In genomic region chr11:16846305-16846704, GRCh38 we compare ENCODE assay signal across 27 cellular contexts.
DNase-seq lines count a peak whose midpoint lies in the region; ATAC-seq, FAIRE-seq and TF ChIP-seq lines count a peak whose summit lies in the region.
"Had no signal": no experiment of that assay in that cellular context is flagged by ENCODE, and none has a peak within 500 bp of the region (broad histone marks: within the 10 kb centered on the region; RNA-seq: fewer than 3 reads in every experiment).

No MANE protein-coding gene starts in this region.

- SMC1A ChIA-PET in GM12878 (lab: Charles Lee; ENCODE audit: uncharacterized antibody, unreplicated experiment): no interaction called here

- no peak for TF ChIP-seq CTCF in GM12878 (IDR thresholded peaks at IDR 0.05 in 2 of 3, conservative IDR thresholded peaks at IDR 0.05 in 1 of 3; ENCODE audit: control insufficient read depth in 2 of 3, extremely low read depth in 1 of 3, insufficient read depth in 1 of 3, low read depth in 3 of 3, low read length in 3 of 3)
- no peak for TF ChIP-seq CTCF in HepG2 (CRISPR knock-in tag; IDR thresholded peaks at IDR 0.05)

- in situ Hi-C loops in GM12878 (cut with MboI): no loop called here
- in situ Hi-C loops in HepG2 (cut with HindIII; ENCODE audit: extremely low pct_ligation_motif_present, low pct_unique_long_range_greater_than_20kb): no loop called here

- peak; percentile 30 for ATAC-seq in GM19468 (IDR thresholded peaks at IDR 0.05; ENCODE audit: extremely low read depth, unreplicated experiment)
- no peak for ATAC-seq in GM12878
- ATAC-seq in HepG2: no peak
- ATAC-seq in GM19467 (IDR thresholded peaks at IDR 0.05; ENCODE audit: unreplicated experiment): no peak
- no peak for ATAC-seq in left ventricle myocardium superior
- ATAC-seq: CD8-positive, alpha-beta T cell; foreskin keratinocyte; heart left ventricle; naive thymus-derived CD8-positive, alpha-beta T cell; stimulated activated naive B cell treated with anti-CD40 and anti-IgM and Interleukin-4, amounts not matched to agents 10 μg/mL and 1 μg/mL and 100 μg/mL, for 72 hours had no signal

- H3K9me3 ChIP-seq in Karpas-422 (ENCODE audit: low read length) (no peaks in the 10 kb centered on the region), GM12878 (replicated peaks; ENCODE audit: control insufficient read depth, insufficient read depth, low read length) (no peaks in the 10 kb centered on the region), HepG2 (ENCODE audit: low read length) (no peaks in the 10 kb centered on the region)
- H3K9me3 ChIP-seq: heart left ventricle, prostate gland had no signal

- H3K9me2 ChIP-seq in Karpas-422 (replicated peaks; ENCODE audit: insufficient read depth, low read length): no peaks in the 10 kb centered on the region

- H3K27me3 ChIP-seq in Karpas-422 (ENCODE audit: low read length) (no peaks in the 10 kb centered on the region), GM12878 (replicated peaks in 1 of 2; ENCODE audit: control insufficient read depth in 2 of 2, insufficient read depth in 2 of 2, low read length in 1 of 2) (no peaks in the 10 kb centered on the region), HepG2 (ENCODE audit: control insufficient read depth in 1 of 2, insufficient read depth in 2 of 2, low read length in 2 of 2) (no peaks in the 10 kb centered on the region)
- H3K27me3 ChIP-seq: heart left ventricle had no signal

- H3K4me1 ChIP-seq in Karpas-422 (ENCODE audit: low read length) (peaks cover 12% of the 10 kb centered on the region), GM12878 (ENCODE audit: control insufficient read depth, insufficient read depth, low read length) (no peaks in the 10 kb centered on the region), HepG2 (ENCODE audit: insufficient read depth, low read length) (no peaks in the 10 kb centered on the region)
- H3K4me1 ChIP-seq: foreskin keratinocyte, prostate gland had no signal

- DNase-seq in Karpas-422 (peak; percentile 45), GM12878 (ENCODE audit: low read depth, low spot score) (no peak), HepG2 (ENCODE audit: low spot score) (no peak), NCI-H146 (lab: John Stamatoyannopoulos, UW) (no peak), left ventricle myocardium superior (no peak), SIG-M5 (lab: John Stamatoyannopoulos, UW) (no peak)
- DNase-seq: activated naive CD8-positive, alpha-beta T cell treated with anti-CD3 and anti-CD28 coated beads, Interleukin-2, amount 10 ng/mL, durations not matched to agents 7 days and 5 days; CD8-positive, alpha-beta T cell; central memory CD4-positive, alpha-beta T cell; DMS 273 treated with DMSO at 0.1 percent for 48 hours; EL; endodermal cell; foreskin keratinocyte; heart left ventricle; naive thymus-derived CD8-positive, alpha-beta T cell; NCI-H1417 treated with DMSO at 0.1 percent for 48 hours; NCI-H2081; NCI-H524 treated with DMSO at 0.1 percent for 48 hours; PC-9; stimulated activated CD4-positive, alpha-beta T cell treated with anti-CD3 and anti-CD28 coated beads, Interleukin-15, amount 100 ng/mL, for 24 hours; stimulated activated naive B cell treated with anti-CD40 and anti-IgM and Interleukin-4, amounts not matched to agents 10 μg/mL and 1 μg/mL and 100 μg/mL, for 72 hours; substantia nigra had no signal

- no TSS peak for BruUV-seq in GM12878 (replicated peaks; lab: Mats Ljungman, UMichigan)
- no TSS peak for BruUV-seq in HepG2 (replicated peaks; lab: Mats Ljungman, UMichigan)

- TF ChIP-seq EP300 in GM12878 (IDR thresholded peaks at IDR 0.05; ENCODE audit: borderline replicate concordance in 1 of 2, control insufficient read depth in 1 of 2, low read depth in 2 of 2, low read length in 2 of 2) (no peak), HepG2 (IDR thresholded peaks at IDR 0.05; ENCODE audit: low read depth in 2 of 2, low read length in 2 of 2) (no peak), HepG2 (CRISPR knock-in tag; IDR thresholded peaks at IDR 0.05; ENCODE audit: borderline replicate concordance) (no peak)

- H2AFZ ChIP-seq in Karpas-422 (ENCODE audit: low read length) (peak overlapping the region; percentile 5; the same call in 1 of the 2 replicates), GM12878 (ENCODE audit: control insufficient read depth, low read depth, low read length) (no peak overlapping the region; the same call in 1 of the 2 replicates), HepG2 (ENCODE audit: low read length) (no peak overlapping the region)
- H2AFZ ChIP-seq: PC-9 had no signal

- FAIRE-seq in GM12878 (lab: Jason Lieb, UNC) (no peak), HepG2 (lab: Jason Lieb, UNC) (no peak)
- FAIRE-seq: GM12891 had no signal

- WGBS in GM12878 (ENCODE audit: insufficient coverage, insufficient replicate concordance, low lambda C conversion rate, missing lambda C conversion rate): 98% methylated on average over 2 of the region's 2 CpGs
- 96% methylated on average over 2 of the region's 2 CpGs for WGBS in HepG2 (ENCODE audit: low lambda C conversion rate)

- H3K4me2 ChIP-seq in Karpas-422 (ENCODE audit: low read depth, low read length, poor library complexity, severe bottlenecking) (no peak overlapping the region), GM12878 (ENCODE audit: control insufficient read depth, insufficient read depth) (no peak overlapping the region), HepG2 (ENCODE audit: low read depth, low read length) (no peak overlapping the region)
- H3K4me2 ChIP-seq: PC-9 had no signal

- H3K4me3 ChIP-seq in Karpas-422 (ENCODE audit: low read length): no peak overlapping the region
- no peak overlapping the region for H3K4me3 ChIP-seq in GM12878
- no peak overlapping the region for H3K4me3 ChIP-seq in HepG2 (replicated peaks in 1 of 3; ENCODE audit: insufficient read depth in 1 of 3, low read depth in 2 of 3, low read length in 3 of 3)
- H3K4me3 ChIP-seq: heart left ventricle, lung, PC-9, prostate gland had no signal

- CTCF ChIA-PET in GM12878 (lab: Yijun Ruan, JAX): no interaction called here
- CTCF ChIA-PET in HepG2 (lab: Yijun Ruan, JAX; ENCODE audit: low intra/inter-chr PET ratio, low total read pairs): no interaction called here

- TF ChIP-seq POLR2A in GM12878 (IDR thresholded peaks at IDR 0.05; ENCODE audit: low read depth, low read length) (no peak), HepG2 (IDR thresholded peaks at IDR 0.05; ENCODE audit: insufficient read depth in 1 of 2, low read depth in 2 of 2, low read length in 2 of 2) (no peak)

- no peak overlapping the region for H3K27ac ChIP-seq in Karpas-422 (ENCODE audit: low read length)
- H3K27ac ChIP-seq in GM12878 (ENCODE audit: control insufficient read depth, insufficient read depth): no peak overlapping the region
- no peak overlapping the region for H3K27ac ChIP-seq in HepG2 (ENCODE audit: extremely low read length, insufficient read depth, low read length)
- H3K27ac ChIP-seq: foreskin keratinocyte, heart left ventricle, PC-9, prostate gland had no signal

- intact Hi-C loops in GM12878 (cut with micrococcal nuclease; ENCODE audit: unreplicated experiment): no loop called here
- intact Hi-C loops in HepG2 (cut with micrococcal nuclease; ENCODE audit: unreplicated experiment): no loop called here
- intact Hi-C loops in left ventricle myocardium superior (cut with micrococcal nuclease): no loop called here

- POLR2A ChIA-PET in GM12878 (lab: Charles Lee) (no interaction called here), HepG2 (lab: Yijun Ruan, JAX) (no interaction called here)

- no peak for TF ChIP-seq RAD21 in GM12878 (IDR thresholded peaks at IDR 0.05; ENCODE audit: insufficient read depth, low read depth, low read length)
- TF ChIP-seq RAD21 in HepG2 (CRISPR knock-in tag; IDR thresholded peaks at IDR 0.05): no peak

- RAD21 ChIA-PET in GM12878 (lab: Charles Lee; ENCODE audit: unreplicated experiment): no interaction called here

- no peaks in the 10 kb centered on the region for H4K20me1 ChIP-seq in Karpas-422 (ENCODE audit: insufficient read depth, low read depth, low read length)
- H4K20me1 ChIP-seq in GM12878 (ENCODE audit: control insufficient read depth, insufficient read depth): no peaks in the 10 kb centered on the region
- no peaks in the 10 kb centered on the region for H4K20me1 ChIP-seq in HepG2 (ENCODE audit: insufficient read depth, low read length)

- H3K79me2 ChIP-seq in Karpas-422 (ENCODE audit: low read length): no peaks in the 10 kb centered on the region
- no peaks in the 10 kb centered on the region for H3K79me2 ChIP-seq in GM12878 (ENCODE audit: control insufficient read depth, insufficient read depth, low read length)
- no peaks in the 10 kb centered on the region for H3K79me2 ChIP-seq in HepG2 (ENCODE audit: insufficient read depth, low read length)

- H3K9ac ChIP-seq in Karpas-422 (ENCODE audit: low read length) (no peak overlapping the region), GM12878 (ENCODE audit: control insufficient read depth, insufficient read depth, low read length) (no peak overlapping the region), HepG2 (ENCODE audit: insufficient read depth, low read depth, low read length) (no peak overlapping the region)

- H3K36me3 ChIP-seq in Karpas-422 (ENCODE audit: insufficient read depth, low read length) (no peaks in the 10 kb centered on the region), GM12878 (ENCODE audit: control insufficient read depth in 2 of 2, insufficient read depth in 2 of 2, low read length in 1 of 2) (no peaks in the 10 kb centered on the region), HepG2 (replicated peaks in 1 of 2; ENCODE audit: control insufficient read depth in 1 of 2, insufficient read depth in 2 of 2, low read length in 2 of 2) (peaks cover 13 to 68% of the 10 kb centered on the region in 2 experiments)
- H3K36me3 ChIP-seq: prostate gland had no signal

TF ChIP-seq in GM12878, 131 proteins besides CTCF, POLR2A, EP300 and RAD21 (continues in another document):
- 0 out of 4 replicates have a peak, but pooled peaks have one; percentile 27 to 28 for TF ChIP-seq SRF (IDR thresholded peaks at IDR 0.05; ENCODE audit: low read depth in 2 of 2, low read length in 2 of 2)

TF ChIP-seq in HepG2, 621 proteins besides CTCF, POLR2A, EP300 and RAD21:
- no peak for TF ChIP-seq FOSL2 (CRISPR knock-in tag; IDR thresholded peaks at IDR 0.05)
- no peak for TF ChIP-seq MTERF4 (CRISPR knock-in tag; IDR thresholded peaks at IDR 0.05)
- TF ChIP-seq SRF (IDR thresholded peaks at IDR 0.05; ENCODE audit: low read depth, low read length): peak; percentile 42; the same call in 1 of the 2 replicates
- no peak for TF ChIP-seq STAT5B (CRISPR knock-in tag; IDR thresholded peaks at IDR 0.05)
